In genomic region chr17:7858487-7858832, GRCh38 we compare ENCODE assay signal across 8 cellular contexts. TPM values are rescaled to one million over a fixed set of nuclear protein-coding genes. Genes with fewer than 3 reads are reported as not detected.
DNase-seq lines count a peak whose midpoint lies in the region; ATAC-seq and TF ChIP-seq lines count a peak whose summit lies in the region.

No MANE protein-coding gene starts in this region.

- DNase-seq in DMS53 treated with DMSO at 0.1 percent for 48 hours (lab: John Stamatoyannopoulos, UW; ENCODE audit: unreplicated experiment) (peak; percentile 67), Karpas-422 (no peak), glomerular visceral epithelial cell (ENCODE audit: extremely low spot score) (peak; percentile 57), psoas muscle (peak; percentile 52 to 71), C1 segment of cervical spinal cord (lab: John Stamatoyannopoulos, UW) (no peak)
- peak; percentile 48 for DNase-seq in activated CD4-positive, alpha-beta T cell treated with anti-CD3 and anti-CD28 coated beads, Interleukin-2, amount 50 U/mL, for 1 hour

- no peaks in the 10 kb centered on the region for H3K36me3 ChIP-seq in Karpas-422 (ENCODE audit: insufficient read depth, low read length)
- H3K36me3 ChIP-seq in psoas muscle (ENCODE audit: insufficient read depth in 1 of 2, low read depth in 1 of 2) = peaks cover 6 to 34% of the 10 kb centered on the region in 2 donors

- peak overlapping the region; percentile 76 for H3K4me3 ChIP-seq in Karpas-422 (ENCODE audit: low read length)
- peak overlapping the region; percentile 86 for H3K4me3 ChIP-seq in psoas muscle

- peak; percentile 28 for TF ChIP-seq CTCF in psoas muscle (IDR thresholded peaks at IDR 0.05)

- peaks cover 18% of the 10 kb centered on the region for H3K79me2 ChIP-seq in Karpas-422 (ENCODE audit: low read length)

- ATAC-seq in psoas muscle (peak in 1 of 4 donors; percentile 14), HG03571 (IDR thresholded peaks at IDR 0.05; ENCODE audit: unreplicated experiment) (no peak), HG03095 (IDR thresholded peaks at IDR 0.05; ENCODE audit: unreplicated experiment) (no peak)

- H3K4me2 ChIP-seq in Karpas-422 (ENCODE audit: low read depth, low read length, poor library complexity, severe bottlenecking) = peak overlapping the region; percentile 91

- H3K4me1 ChIP-seq in Karpas-422 (ENCODE audit: low read length) = peaks cover 46% of the 10 kb centered on the region
- H3K4me1 ChIP-seq in psoas muscle = peaks cover 26% of the 10 kb centered on the region

- H3K27me3 ChIP-seq in Karpas-422 (ENCODE audit: low read length) = no peaks in the 10 kb centered on the region
- no peaks in the 10 kb centered on the region for H3K27me3 ChIP-seq in psoas muscle (ENCODE audit: insufficient read depth in 3 of 3, low read length in 2 of 3)

- no peaks in the 10 kb centered on the region for H4K20me1 ChIP-seq in Karpas-422 (ENCODE audit: insufficient read depth, low read depth, low read length)

- WGBS in psoas muscle, 3 donors = 16 to 24% (median 23%) methylated on average over 20 of the region's 20 CpGs

- H3K9me3 ChIP-seq in Karpas-422 (ENCODE audit: low read length) = no peaks in the 10 kb centered on the region
- H3K9me3 ChIP-seq in psoas muscle = no peaks in the 10 kb centered on the region

- no peaks in the 10 kb centered on the region for H3K9me2 ChIP-seq in Karpas-422 (replicated peaks; ENCODE audit: insufficient read depth, low read length)

- H3K27ac ChIP-seq in Karpas-422 (ENCODE audit: low read length) = no peak overlapping the region
- peak overlapping the region; percentile 93 for H3K27ac ChIP-seq in psoas muscle

- no peak overlapping the region for H2AFZ ChIP-seq in Karpas-422 (ENCODE audit: low read length)

- H3K9ac ChIP-seq in Karpas-422 (ENCODE audit: low read length) = peak overlapping the region; percentile 84

- intact Hi-C loops in psoas muscle (cut with DNase I) = loop anchor here in 1 of 2 donors (2.0 kb wide), 1 partner anchor 130 kb away; no protein-coding TSS in a partner anchor

RNA-seq across cellular contexts. Expression of gene CYB5D1, which starts 0.7 kb away (rescaled TPM):
- 8.5 and 10.9 TPM in 2 replicates for total RNA-seq in Karpas-422 (2014; rRNA removed; shearing (Covaris generic); ENCODE audit: low replicate concordance)
- total RNA-seq in psoas muscle = 10 to 100 TPM in 2 of 4 donors, 1 to 10 TPM in 2; 9.9 to 11.9 (median 10.2) TPM
- 10 to 100 TPM in 2 of 3 donors, 1 to 10 TPM in 1; 7.1 to 31.7 (median 10.4) TPM for polyA plus RNA-seq in psoas muscle

RNA-seq across cellular contexts. Expression of gene NAA38, which starts 1.1 kb away (rescaled TPM):
- 313 and 321 TPM in 2 replicates for total RNA-seq in Karpas-422 (2014; rRNA removed; shearing (Covaris generic); ENCODE audit: low replicate concordance)
- 10 to 100 TPM; 60.8 to 95.4 (median 73.3) TPM for total RNA-seq in psoas muscle
- 100 to 1,000 TPM; 104 to 148 (median 109) TPM for polyA plus RNA-seq in psoas muscle

RNA-seq across cellular contexts. Expression of gene TMEM88, which starts 3.6 kb away (rescaled TPM):
- 0.69 and 1.4 TPM in 2 replicates for total RNA-seq in Karpas-422 (2014; rRNA removed; shearing (Covaris generic); ENCODE audit: low replicate concordance)
- total RNA-seq in psoas muscle = 10 to 100 TPM; 16.3 to 31.3 (median 19.0) TPM
- 10 to 100 TPM; 24.0 to 57.4 (median 42.6) TPM for polyA plus RNA-seq in psoas muscle

RNA-seq across cellular contexts. Expression of gene KDM6B, which starts 24.4 kb away (rescaled TPM):
- 11.9 and 34.6 TPM in 2 replicates for total RNA-seq in Karpas-422 (2014; rRNA removed; shearing (Covaris generic); ENCODE audit: low replicate concordance)
- total RNA-seq in psoas muscle = 10 to 100 TPM; 11.8 to 26.0 (median 17.9) TPM
- polyA plus RNA-seq in psoas muscle = 10 to 100 TPM in 1 of 3 donors, 1 to 10 TPM in 2; 2.8 to 16.6 (median 6.3) TPM

RNA-seq across cellular contexts. Expression of gene CHD3, which starts 30.1 kb away (rescaled TPM):
- 191 and 346 TPM in 2 replicates for total RNA-seq in Karpas-422 (2014; rRNA removed; shearing (Covaris generic); ENCODE audit: low replicate concordance)
- total RNA-seq in psoas muscle = 10 to 100 TPM in 1 of 4 donors, 1 to 10 TPM in 3; 5.8 to 13.1 (median 7.5) TPM
- 1 to 10 TPM; 3.3 to 6.9 (median 6.8) TPM for polyA plus RNA-seq in psoas muscle

Comparison
In these comparisons a context has a peak if more than half of its experiments do, and no peak if none do; other contexts are left out.
1. DNase-seq: peak in DMS53 treated with DMSO at 0.1 percent for 48 hours (single experiment), activated CD4-positive, alpha-beta T cell treated with anti-CD3 and anti-CD28 coated beads, Interleukin-2, amount 50 U/mL, for 1 hour (single experiment), glomerular visceral epithelial cell (single experiment) and psoas muscle (2 of 2); none in Karpas-422 (single experiment) and C1 segment of cervical spinal cord (0 of 14).